Comparison of ENCODE assay signal across 3 cellular contexts in genomic region chr1:1454286-1455056, GRCh38. TPM values are rescaled to one million over a fixed set of nuclear protein-coding genes. Genes with fewer than 3 reads are reported as not detected.
"Had no signal": no experiment of that assay in that cellular context is flagged by ENCODE, and none has a peak within 500 bp of the region (broad histone marks: within the 10 kb centered on the region; RNA-seq: fewer than 3 reads in every experiment).

No MANE protein-coding gene starts in this region.

RNA-seq across cellular contexts. Expression of gene ATAD3C, which starts 5.0 kb away (rescaled TPM):
- total RNA-seq: GM23248, H4 had no signal

RNA-seq across cellular contexts. Expression of gene ANKRD65, which starts 33.4 kb away (rescaled TPM):
- total RNA-seq: H4, H7 had no signal
